In the genomic region with DNA sequence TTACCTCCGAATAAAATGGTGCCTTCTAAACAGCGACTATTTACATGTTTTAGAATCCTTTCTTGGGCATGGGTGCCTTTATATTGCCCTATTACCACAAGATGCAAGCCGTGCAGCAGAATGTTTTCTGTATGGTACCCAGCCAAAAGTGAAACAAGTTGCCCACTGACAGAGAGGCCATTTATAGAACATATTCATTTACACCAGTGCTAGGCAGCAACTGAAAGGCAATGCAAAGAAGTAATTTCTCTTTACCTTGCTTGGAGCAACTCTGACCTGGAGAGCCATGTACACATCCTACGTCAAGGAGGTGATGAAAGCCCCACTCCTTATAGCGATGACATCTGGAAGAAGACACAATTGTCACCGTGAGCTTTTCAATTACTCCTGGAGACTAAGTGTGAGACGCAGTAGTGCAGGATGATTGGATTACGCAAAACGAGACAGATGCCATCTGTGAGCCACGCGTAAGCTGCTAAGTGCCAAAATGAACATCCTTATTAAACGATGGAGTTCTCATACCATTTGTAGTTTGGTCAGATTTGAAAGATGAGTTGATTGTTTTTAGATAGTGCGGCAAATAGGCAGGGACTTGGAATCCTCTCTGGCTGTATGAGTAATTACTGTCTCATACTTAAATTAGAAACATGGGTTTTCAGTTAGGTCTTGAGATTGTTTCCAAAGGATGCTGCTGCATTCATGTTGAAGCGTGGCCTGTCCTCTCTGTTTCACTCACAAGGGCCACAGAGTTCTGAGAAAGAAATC, we compare ENCODE assay signal across 11 cellular contexts. TPM values are rescaled to one million over a fixed set of nuclear protein-coding genes. Genes with fewer than 3 reads are reported as not detected.
DNase-seq lines count a peak whose midpoint lies in the region; ATAC-seq and TF ChIP-seq lines count a peak whose summit lies in the region.
"Had no signal": no experiment of that assay in that cellular context is flagged by ENCODE, and none has a peak within 500 bp of the region (broad histone marks: within the 10 kb centered on the region; RNA-seq: fewer than 3 reads in every experiment).

Gene TMEM244, minus strand, starts transcription at position 415 of the 765 bp plus-strand sequence. Its CDS starts 127 bp downstream, at position 288.

- in situ Hi-C loops in Panc1 (cut with HindIII; ENCODE audit: low pct_unique_long_range_greater_than_20kb, low sequenced_read_pairs) = no loop called here

- H3K4me3 ChIP-seq in Panc1 (ENCODE audit: low read depth in 2 of 2, low read length in 2 of 2) = peak within 1 kb of the TSS; percentile 10 to 22; a peak in 3 of 4 replicates
- H3K4me3 ChIP-seq in epithelial cell of esophagus (ENCODE audit: low read length) = no peak within 1 kb of the TSS
- H3K4me3 ChIP-seq: pancreas had no signal

- POLR2A ChIA-PET in Panc1 (lab: Charles Lee) = no interaction called here

- no peaks in the 10 kb centered on the region for H3K27me3 ChIP-seq in Panc1 (ENCODE audit: control insufficient read depth, insufficient read depth, low read length)
- H3K27me3 ChIP-seq: pancreas had no signal

- H3K27me3 Mint-ChIP-seq in activated naive CD4-positive, alpha-beta T cell treated with anti-CD3 and anti-CD28 coated beads for 36 hours (ENCODE audit: low read depth) = no peaks in the 10 kb centered on the region
- no peaks in the 10 kb centered on the region for H3K27me3 Mint-ChIP-seq in stimulated activated naive CD8-positive, alpha-beta T cell treated with anti-CD3 and anti-CD28 coated beads, Interleukin-15, amount 100 ng/mL, for 72 hours

- H3K27ac ChIP-seq in Panc1 (ENCODE audit: low read length) = no peak within 1 kb of the TSS
- H3K27ac ChIP-seq: pancreas had no signal

- TF ChIP-seq CTCF in Panc1 (IDR thresholded peaks at IDR 0.05) (no peak), epithelial cell of esophagus (IDR thresholded peaks at IDR 0.05; ENCODE audit: insufficient read depth, low read depth, low read length, missing control alignments) (no peak)

- peaks cover 1% of the 10 kb centered on the region for H3K9me3 Mint-ChIP-seq in activated naive CD4-positive, alpha-beta T cell treated with anti-CD3 and anti-CD28 coated beads for 36 hours
- no peaks in the 10 kb centered on the region for H3K9me3 Mint-ChIP-seq in stimulated activated naive CD8-positive, alpha-beta T cell treated with anti-CD3 and anti-CD28 coated beads, Interleukin-15, amount 100 ng/mL, for 72 hours

- H3K4me1 ChIP-seq in Panc1 (ENCODE audit: control insufficient read depth, insufficient read depth, low read length) = no peaks in the 10 kb centered on the region

- H3K36me3 Mint-ChIP-seq in activated naive CD4-positive, alpha-beta T cell treated with anti-CD3 and anti-CD28 coated beads for 36 hours (ENCODE audit: low read depth) = no peaks in the 10 kb centered on the region

- H3K27ac Mint-ChIP-seq in activated naive CD4-positive, alpha-beta T cell treated with anti-CD3 and anti-CD28 coated beads for 36 hours = no peak within 1 kb of the TSS
- H3K27ac Mint-ChIP-seq in stimulated activated naive CD8-positive, alpha-beta T cell treated with anti-CD3 and anti-CD28 coated beads, Interleukin-15, amount 100 ng/mL, for 72 hours = no peak within 1 kb of the TSS

- DNase-seq in activated naive CD4-positive, alpha-beta T cell treated with anti-CD3 and anti-CD28 coated beads for 36 hours = no peak
- DNase-seq in activated naive CD4-positive, alpha-beta T cell (lab: John Stamatoyannopoulos, UW) = no peak
- DNase-seq in Panc1 (ENCODE audit: low read depth, low spot score) (no peak), epithelial cell of esophagus (ENCODE audit: low read depth) (peak; percentile 20), NCI-H1930 (lab: John Stamatoyannopoulos, UW) (no peak), SIG-M5 (lab: John Stamatoyannopoulos, UW) (no peak)
- no peak for DNase-seq in stimulated activated naive CD8-positive, alpha-beta T cell treated with anti-CD3 and anti-CD28 coated beads, Interleukin-15, amount 100 ng/mL, for 72 hours
- DNase-seq: dermis blood vessel endothelial cell, pancreas had no signal

- peak within 1 kb of the TSS; percentile 18 for H3K4me3 Mint-ChIP-seq in activated naive CD4-positive, alpha-beta T cell treated with anti-CD3 and anti-CD28 coated beads for 36 hours
- peak within 1 kb of the TSS; percentile 35 to 50 for H3K4me3 Mint-ChIP-seq in stimulated activated naive CD8-positive, alpha-beta T cell treated with anti-CD3 and anti-CD28 coated beads, Interleukin-15, amount 100 ng/mL, for 72 hours

- no peaks in the 10 kb centered on the region for H3K9me3 ChIP-seq in Panc1 (ENCODE audit: control insufficient read depth, insufficient read depth, low read depth, low read length)
- H3K9me3 ChIP-seq: pancreas had no signal

- H3K4me1 Mint-ChIP-seq in activated naive CD4-positive, alpha-beta T cell treated with anti-CD3 and anti-CD28 coated beads for 36 hours (ENCODE audit: low read depth) = peaks cover 5% of the 10 kb centered on the region
- peaks cover 6% of the 10 kb centered on the region for H3K4me1 Mint-ChIP-seq in stimulated activated naive CD8-positive, alpha-beta T cell treated with anti-CD3 and anti-CD28 coated beads, Interleukin-15, amount 100 ng/mL, for 72 hours

- no peaks in the 10 kb centered on the region for H3K36me3 ChIP-seq in Panc1 (ENCODE audit: control insufficient read depth, insufficient read depth, low read length)
- H3K36me3 ChIP-seq: pancreas had no signal

- ATAC-seq in Panc1 = no peak
- ATAC-seq in stimulated activated naive CD8-positive, alpha-beta T cell treated with anti-CD3 and anti-CD28 coated beads, Interleukin-15, amount 100 ng/mL, for 72 hours = peak; percentile 20
- ATAC-seq in GM18519 (IDR thresholded peaks at IDR 0.05; ENCODE audit: low FRiP score, unreplicated experiment) = no peak

- no TSS peak for BruUV-seq in Panc1 (replicated peaks; lab: Mats Ljungman, UMichigan)

- intact Hi-C loops in activated naive CD4-positive, alpha-beta T cell treated with anti-CD3 and anti-CD28 coated beads for 36 hours (cut with micrococcal nuclease) = no loop called here
- intact Hi-C loops in Panc1 (cut with micrococcal nuclease; ENCODE audit: unreplicated experiment) = no loop called here

- CTCF ChIA-PET in activated naive CD4-positive, alpha-beta T cell treated with anti-CD3 and anti-CD28 coated beads for 36 hours (lab: Charles Lee) = interaction anchor here (0.9 kb wide), 1 partner anchor 26 kb away, joined by 3 read pairs; no protein-coding TSS in a partner anchor
- CTCF ChIA-PET in Panc1 (lab: Charles Lee) = no interaction called here

RNA-seq across cellular contexts. Expression of gene TMEM244, which starts in this region (rescaled TPM):
- total RNA-seq in activated naive CD4-positive, alpha-beta T cell treated with anti-CD3 and anti-CD28 coated beads for 36 hours = not detected
- total RNA-seq in Panc1 (2021; ENCODE audit: unreplicated experiment) = not detected
- polyA plus RNA-seq in Panc1 (2012; ENCODE audit: insufficient read length) = not detected
- total RNA-seq: dermis blood vessel endothelial cell, pancreas, urinary bladder had no signal
- polyA plus RNA-seq: pancreas, urinary bladder had no signal
